ENCODE assay signal across 21 cellular contexts in genomic region chr12:42014972-42015371, GRCh38.
"Had no signal": no experiment of that assay in that cellular context is flagged by ENCODE, and none has a peak within 500 bp of the region (broad histone marks: within the 10 kb centered on the region; RNA-seq: fewer than 3 reads in every experiment).

No MANE protein-coding gene starts in this region.

- H3K9me3 Mint-ChIP-seq: activated naive CD4-positive, alpha-beta T cell treated with anti-CD3 and anti-CD28 coated beads, Interleukin-2, amount 50 U/mL, for 72 hours; activated T-cell treated with anti-CD3 and anti-CD28 coated beads, Interleukin-2, amount 50 U/mL, for 24 hours; activated T-helper 1 cell treated with anti-CD3 and anti-CD28 coated beads, Interleukin-12 subunit alpha, Interleukin-12 subunit beta, Interleukin-2, Interleukin-4 antibody, amounts not matched to agents 30 ng/mL and 10 ng/mL and 1 ng/mL, durations not matched to agents 14 hours and 24 hours and 36 hours; T-helper 1 cell treated with Interleukin-12 subunit alpha and Interleukin-12 subunit beta and Interleukin-4 antibody, amounts not matched to agents 30 μg/mL and 1 μg/mL, for 36 hours had no signal

- H3K27ac ChIP-seq: brain microvascular endothelial cell, cardiac muscle cell, PC-9 had no signal

- H3K27me3 ChIP-seq: brain microvascular endothelial cell, cardiac muscle cell had no signal

- H3K36me3 Mint-ChIP-seq: activated CD8-positive, alpha-beta memory T cell treated with anti-CD3 and anti-CD28 coated beads, Interleukin-2, amount 10 ng/mL, durations not matched to agents 7 days and 5 days; activated naive CD4-positive, alpha-beta T cell treated with anti-CD3 and anti-CD28 coated beads, Interleukin-2, amount 50 U/mL, for 72 hours had no signal

- H3K27ac Mint-ChIP-seq: activated CD8-positive, alpha-beta memory T cell treated with anti-CD3 and anti-CD28 coated beads, Interleukin-2, amount 10 ng/mL, durations not matched to agents 7 days and 5 days; activated T-cell treated with anti-CD3 and anti-CD28 coated beads, Interleukin-2, amount 50 U/mL, for 24 hours; activated T-helper 1 cell treated with anti-CD3 and anti-CD28 coated beads, Interleukin-12 subunit alpha, Interleukin-12 subunit beta, Interleukin-2, Interleukin-4 antibody, amounts not matched to agents 30 ng/mL and 10 ng/mL and 1 ng/mL, durations not matched to agents 14 hours and 24 hours and 36 hours; T-helper 1 cell treated with Interleukin-12 subunit alpha and Interleukin-12 subunit beta and Interleukin-4 antibody, amounts not matched to agents 30 μg/mL and 1 μg/mL, for 36 hours had no signal

- H3K4me1 Mint-ChIP-seq: activated CD8-positive, alpha-beta memory T cell treated with anti-CD3 and anti-CD28 coated beads, Interleukin-2, amount 10 ng/mL, durations not matched to agents 7 days and 5 days had no signal

- ATAC-seq: activated CD4-positive, CD25-positive, alpha-beta regulatory T cell treated with anti-CD3 and anti-CD28 coated beads, Interleukin-2, amount 50 U/mL, for 24 hours; activated CD8-positive, alpha-beta memory T cell treated with anti-CD3 and anti-CD28 coated beads, Interleukin-2, amount 10 ng/mL, durations not matched to agents 7 days and 5 days; activated naive CD4-positive, alpha-beta T cell treated with anti-CD3 and anti-CD28 coated beads, Interleukin-2, amount 50 U/mL, for 72 hours had no signal

- H3K4me3 ChIP-seq: cardiac muscle cell, PC-9 had no signal

- DNase-seq: activated CD4-positive, alpha-beta T cell treated with anti-CD3 and anti-CD28 coated beads for 4 hours; activated CD8-positive, alpha-beta memory T cell treated with anti-CD3 and anti-CD28 coated beads, Interleukin-2, amount 10 ng/mL, durations not matched to agents 7 days and 5 days; activated effector memory CD4-positive, alpha-beta T cell treated with Interleukin-2 at 50 U/mL for 16 hours; activated naive CD4-positive, alpha-beta T cell; activated T-cell treated with anti-CD3 and anti-CD28 coated beads, Interleukin-2, amount 50 U/mL, for 24 hours; amygdala; brain microvascular endothelial cell; KBM-7; NCI-H1048; NCI-H146; NCI-H1930; NCI-H2107; NCI-H510A treated with DMSO at 0.1 percent for 48 hours; NCI-H69; PC-9; SHP77 treated with DMSO at 0.1 percent for 48 hours had no signal

- H3K4me3 Mint-ChIP-seq: activated CD8-positive, alpha-beta memory T cell treated with anti-CD3 and anti-CD28 coated beads, Interleukin-2, amount 10 ng/mL, durations not matched to agents 7 days and 5 days; activated T-cell treated with anti-CD3 and anti-CD28 coated beads, Interleukin-2, amount 50 U/mL, for 24 hours; activated T-helper 1 cell treated with anti-CD3 and anti-CD28 coated beads, Interleukin-12 subunit alpha, Interleukin-12 subunit beta, Interleukin-2, Interleukin-4 antibody, amounts not matched to agents 30 ng/mL and 10 ng/mL and 1 ng/mL, durations not matched to agents 14 hours and 24 hours and 36 hours; T-helper 1 cell treated with Interleukin-12 subunit alpha and Interleukin-12 subunit beta and Interleukin-4 antibody, amounts not matched to agents 30 μg/mL and 1 μg/mL, for 36 hours had no signal

- H3K4me2 ChIP-seq: PC-9 had no signal

- H3K36me3 ChIP-seq: brain microvascular endothelial cell, cardiac muscle cell had no signal

- H2AFZ ChIP-seq: PC-9 had no signal
